ENCODE assay signal across 1 cellular context in genomic region chr1:112673589-112674439, GRCh38.
TF ChIP-seq lines count a peak whose summit lies in the region.

No MANE protein-coding gene starts in this region.

TF ChIP-seq in WTC11, 78 proteins besides CTCF, POLR2A, EP300 and RAD21 (continued from another document):
- TF ChIP-seq, protein P1, sequence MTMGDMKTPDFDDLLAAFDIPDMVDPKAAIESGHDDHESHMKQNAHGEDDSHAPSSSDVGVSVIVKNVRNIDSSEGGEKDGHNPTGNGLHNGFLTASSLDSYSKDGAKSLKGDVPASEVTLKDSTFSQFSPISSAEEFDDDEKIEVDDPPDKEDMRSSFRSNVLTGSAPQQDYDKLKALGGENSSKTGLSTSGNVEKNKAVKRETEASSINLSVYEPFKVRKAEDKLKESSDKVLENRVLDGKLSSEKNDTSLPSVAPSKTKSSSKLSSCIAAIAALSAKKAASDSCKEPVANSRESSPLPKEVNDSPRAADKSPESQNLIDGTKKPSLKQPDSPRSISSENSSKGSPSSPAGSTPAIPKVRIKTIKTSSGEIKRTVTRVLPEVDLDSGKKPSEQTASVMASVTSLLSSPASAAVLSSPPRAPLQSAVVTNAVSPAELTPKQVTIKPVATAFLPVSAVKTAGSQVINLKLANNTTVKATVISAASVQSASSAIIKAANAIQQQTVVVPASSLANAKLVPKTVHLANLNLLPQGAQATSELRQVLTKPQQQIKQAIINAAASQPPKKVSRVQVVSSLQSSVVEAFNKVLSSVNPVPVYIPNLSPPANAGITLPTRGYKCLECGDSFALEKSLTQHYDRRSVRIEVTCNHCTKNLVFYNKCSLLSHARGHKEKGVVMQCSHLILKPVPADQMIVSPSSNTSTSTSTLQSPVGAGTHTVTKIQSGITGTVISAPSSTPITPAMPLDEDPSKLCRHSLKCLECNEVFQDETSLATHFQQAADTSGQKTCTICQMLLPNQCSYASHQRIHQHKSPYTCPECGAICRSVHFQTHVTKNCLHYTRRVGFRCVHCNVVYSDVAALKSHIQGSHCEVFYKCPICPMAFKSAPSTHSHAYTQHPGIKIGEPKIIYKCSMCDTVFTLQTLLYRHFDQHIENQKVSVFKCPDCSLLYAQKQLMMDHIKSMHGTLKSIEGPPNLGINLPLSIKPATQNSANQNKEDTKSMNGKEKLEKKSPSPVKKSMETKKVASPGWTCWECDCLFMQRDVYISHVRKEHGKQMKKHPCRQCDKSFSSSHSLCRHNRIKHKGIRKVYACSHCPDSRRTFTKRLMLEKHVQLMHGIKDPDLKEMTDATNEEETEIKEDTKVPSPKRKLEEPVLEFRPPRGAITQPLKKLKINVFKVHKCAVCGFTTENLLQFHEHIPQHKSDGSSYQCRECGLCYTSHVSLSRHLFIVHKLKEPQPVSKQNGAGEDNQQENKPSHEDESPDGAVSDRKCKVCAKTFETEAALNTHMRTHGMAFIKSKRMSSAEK (CRISPR knock-in tag; IDR thresholded peaks at IDR 0.05; ENCODE audit: borderline replicate concordance) = no peak
- no peak for TF ChIP-seq ZNF232 (CRISPR knock-in tag; IDR thresholded peaks at IDR 0.05)
- no peak for TF ChIP-seq ZNF138 (CRISPR knock-in tag; conservative IDR thresholded peaks at IDR 0.05)
- TF ChIP-seq, protein P2, sequence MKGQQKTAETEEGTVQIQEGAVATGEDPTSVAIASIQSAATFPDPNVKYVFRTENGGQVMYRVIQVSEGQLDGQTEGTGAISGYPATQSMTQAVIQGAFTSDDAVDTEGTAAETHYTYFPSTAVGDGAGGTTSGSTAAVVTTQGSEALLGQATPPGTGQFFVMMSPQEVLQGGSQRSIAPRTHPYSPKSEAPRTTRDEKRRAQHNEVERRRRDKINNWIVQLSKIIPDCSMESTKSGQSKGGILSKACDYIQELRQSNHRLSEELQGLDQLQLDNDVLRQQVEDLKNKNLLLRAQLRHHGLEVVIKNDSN (CRISPR knock-in tag; IDR thresholded peaks at IDR 0.05) = no peak
